In the genomic region with DNA sequence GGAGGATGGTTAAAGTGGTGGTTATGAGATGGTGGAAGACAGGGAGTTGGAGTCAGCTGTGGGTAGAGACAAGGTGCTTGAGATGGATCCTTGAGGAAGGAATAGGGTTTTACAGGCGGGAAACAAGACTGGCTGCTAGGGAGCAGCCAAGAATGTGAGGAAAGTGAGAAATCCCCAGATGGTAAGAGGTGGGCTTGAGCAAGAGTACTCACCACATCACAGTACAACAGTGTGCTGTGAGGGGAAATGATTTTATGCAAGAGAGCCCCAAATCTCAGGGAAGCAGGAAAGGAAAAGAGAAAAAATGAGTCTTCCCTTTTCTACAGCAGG, we compare ENCODE assay signal across 12 cellular contexts. TPM values are rescaled to one million over a fixed set of nuclear protein-coding genes. Genes with fewer than 3 reads are reported as not detected.
DNase-seq lines count a peak whose midpoint lies in the region; ATAC-seq and TF ChIP-seq lines count a peak whose summit lies in the region.
"Had no signal": no experiment of that assay in that cellular context is flagged by ENCODE, and none has a peak within 500 bp of the region (broad histone marks: within the 10 kb centered on the region; RNA-seq: fewer than 3 reads in every experiment).

No MANE protein-coding gene starts in this region.

- H3K9me3 ChIP-seq in gastroesophageal sphincter = no peaks in the 10 kb centered on the region
- no peaks in the 10 kb centered on the region for H3K9me3 ChIP-seq in thyroid gland
- H3K9me3 ChIP-seq in trophoblast cell (ENCODE audit: insufficient read depth, low read depth, low read length) = no peaks in the 10 kb centered on the region
- H3K9me3 ChIP-seq: suprapubic skin had no signal

- no peak overlapping the region for H2BK120ac ChIP-seq in trophoblast cell (ENCODE audit: insufficient read depth, low read length, poor library complexity)

- peaks cover 34% of the 10 kb centered on the region for H3K36me3 Mint-ChIP-seq in activated naive CD4-positive, alpha-beta T cell treated with anti-CD3 and anti-CD28 coated beads, Interleukin-2, amount 10 ng/mL, durations not matched to agents 7 days and 5 days
- H3K36me3 Mint-ChIP-seq in activated naive CD4-positive, alpha-beta T cell treated with anti-CD3 and anti-CD28 coated beads, Interleukin-2, amount 50 U/mL, for 72 hours = peaks cover 16 to 30% of the 10 kb centered on the region in 2 donors

- H2AK5ac ChIP-seq in trophoblast cell (ENCODE audit: low read length) = no peak overlapping the region

- no peak for TF ChIP-seq EP300 in gastroesophageal sphincter (IDR thresholded peaks at IDR 0.05)

- TF ChIP-seq POLR2A in gastroesophageal sphincter (IDR thresholded peaks at IDR 0.05) (no peak), thyroid gland (IDR thresholded peaks at IDR 0.05) (no peak)

- no peak overlapping the region for H4K91ac ChIP-seq in trophoblast cell (ENCODE audit: low read depth, low read length)

- no peak for ATAC-seq in activated naive CD4-positive, alpha-beta T cell treated with anti-CD3 and anti-CD28 coated beads, Interleukin-2, amount 50 U/mL, for 72 hours
- ATAC-seq in gastroesophageal sphincter (no peak), HG03196 (IDR thresholded peaks at IDR 0.05; ENCODE audit: unreplicated experiment) (no peak)

- H4K8ac ChIP-seq in trophoblast cell (ENCODE audit: low read depth, low read length) = no peak overlapping the region

- peaks cover 0 to 98% (median 45%) of the 10 kb centered on the region in 3 donors for H3K4me1 ChIP-seq in gastroesophageal sphincter
- peaks cover 24 to 50% of the 10 kb centered on the region in 2 donors for H3K4me1 ChIP-seq in thyroid gland
- H3K4me1 ChIP-seq in trophoblast cell (ENCODE audit: control insufficient read depth in 1 of 2, insufficient read depth in 2 of 2, low read length in 2 of 2) = peaks cover 7 to 9% of the 10 kb centered on the region in 2 experiments

- H3K9me3 Mint-ChIP-seq in activated naive CD4-positive, alpha-beta T cell treated with anti-CD3 and anti-CD28 coated beads, Interleukin-2, amount 10 ng/mL, durations not matched to agents 7 days and 5 days = no peaks in the 10 kb centered on the region
- H3K9me3 Mint-ChIP-seq in activated naive CD4-positive, alpha-beta T cell treated with anti-CD3 and anti-CD28 coated beads, Interleukin-2, amount 50 U/mL, for 72 hours = no peaks in the 10 kb centered on the region

- H3K4me3 ChIP-seq in gastroesophageal sphincter = no peak overlapping the region
- H3K4me3 ChIP-seq in thyroid gland (replicated peaks in 1 of 3) = no peak overlapping the region
- no peak overlapping the region for H3K4me3 ChIP-seq in trophoblast cell (ENCODE audit: low read depth, low read length)
- H3K4me3 ChIP-seq: suprapubic skin had no signal

- no peak overlapping the region for H3K4ac ChIP-seq in trophoblast cell (ENCODE audit: low read depth, low read length)

- TF ChIP-seq CTCF in gastroesophageal sphincter (IDR thresholded peaks at IDR 0.05) = no peak
- TF ChIP-seq CTCF in thyroid gland (IDR thresholded peaks at IDR 0.05) = no peak

- no peak overlapping the region for H3K9ac ChIP-seq in trophoblast cell (ENCODE audit: low read length)

- H3K18ac ChIP-seq in trophoblast cell (ENCODE audit: low read length) = no peak overlapping the region

- no peak overlapping the region for H3K4me2 ChIP-seq in trophoblast cell (ENCODE audit: low read length)

- no peaks in the 10 kb centered on the region for H3K27me3 Mint-ChIP-seq in activated naive CD4-positive, alpha-beta T cell treated with anti-CD3 and anti-CD28 coated beads, Interleukin-2, amount 10 ng/mL, durations not matched to agents 7 days and 5 days

- peaks cover 71% of the 10 kb centered on the region for H3K4me1 Mint-ChIP-seq in activated naive CD4-positive, alpha-beta T cell treated with anti-CD3 and anti-CD28 coated beads, Interleukin-2, amount 10 ng/mL, durations not matched to agents 7 days and 5 days

- intact Hi-C loops in thyroid gland (cut with DNase I) = no loop called here

- no peak overlapping the region for H2AFZ ChIP-seq in trophoblast cell (ENCODE audit: insufficient read depth, low read length, poor library complexity)

- peak overlapping the region; percentile 97 for H3K27ac Mint-ChIP-seq in activated naive CD4-positive, alpha-beta T cell treated with anti-CD3 and anti-CD28 coated beads, Interleukin-2, amount 10 ng/mL, durations not matched to agents 7 days and 5 days
- H3K27ac Mint-ChIP-seq in activated naive CD4-positive, alpha-beta T cell treated with anti-CD3 and anti-CD28 coated beads, Interleukin-2, amount 50 U/mL, for 72 hours = peak overlapping the region; percentile 95 to 98

- peak overlapping the region; percentile 48 for H3K4me3 Mint-ChIP-seq in activated naive CD4-positive, alpha-beta T cell treated with anti-CD3 and anti-CD28 coated beads, Interleukin-2, amount 10 ng/mL, durations not matched to agents 7 days and 5 days

- no peak overlapping the region for H3K14ac ChIP-seq in trophoblast cell (ENCODE audit: low read length)

- H2BK5ac ChIP-seq in trophoblast cell (ENCODE audit: low read depth, low read length, poor library complexity) = no peak overlapping the region

- no peaks in the 10 kb centered on the region for H3K27me3 ChIP-seq in gastroesophageal sphincter
- H3K27me3 ChIP-seq in thyroid gland = no peaks in the 10 kb centered on the region
- H3K27me3 ChIP-seq in trophoblast cell (ENCODE audit: insufficient read depth, low read length) = no peaks in the 10 kb centered on the region
- H3K27me3 ChIP-seq: suprapubic skin had no signal

- peaks cover 8% of the 10 kb centered on the region for H3K79me2 ChIP-seq in trophoblast cell (ENCODE audit: control insufficient read depth, insufficient read depth, low read length, poor library complexity)

- H3K79me1 ChIP-seq in trophoblast cell (ENCODE audit: low read length) = peaks cover 8% of the 10 kb centered on the region

- no peak overlapping the region for H4K12ac ChIP-seq in trophoblast cell (ENCODE audit: low read depth, low read length)

- CTCF ChIA-PET in activated naive CD4-positive, alpha-beta T cell treated with anti-CD3 and anti-CD28 coated beads, Interleukin-2, amount 10 ng/mL, durations not matched to agents 7 days and 5 days (lab: Charles Lee) = interaction anchor here (1.6 to 2.5 kb wide), 3 partner anchors 63 to 178 kb away, joined by 7 to 8 read pairs (median 7); a partner anchor contains a TSS

- no peak overlapping the region for H2BK12ac ChIP-seq in trophoblast cell (ENCODE audit: low read length)

- H3K23ac ChIP-seq in trophoblast cell (ENCODE audit: low read length) = no peak overlapping the region

- H3K27ac ChIP-seq in gastroesophageal sphincter = peak overlapping the region in 3 of 4 donors; percentile 71 to 96 (median 91)
- peak overlapping the region in 2 of 3 donors; percentile 21 to 75 for H3K27ac ChIP-seq in thyroid gland
- H3K27ac ChIP-seq in trophoblast cell (ENCODE audit: low read depth, low read length) = no peak overlapping the region
- H3K27ac ChIP-seq: HL-60 had no signal

- H3K36me3 ChIP-seq in gastroesophageal sphincter (peaks cover 0 to 48% of the 10 kb centered on the region in 2 donors), thyroid gland (peaks cover 23 to 26% of the 10 kb centered on the region in 2 donors), trophoblast cell (ENCODE audit: control insufficient read depth in 1 of 2, insufficient read depth in 2 of 2, low read length in 2 of 2) (peaks cover 52 to 57% of the 10 kb centered on the region in 2 experiments)

- DNase-seq in activated naive CD4-positive, alpha-beta T cell treated with anti-CD3 and anti-CD28 coated beads, Interleukin-2, amount 10 ng/mL, durations not matched to agents 7 days and 5 days = no peak
- no peak for DNase-seq in activated naive CD4-positive, alpha-beta T cell treated with anti-CD3 and anti-CD28 coated beads, Interleukin-2, amount 50 U/mL, for 16 hours
- DNase-seq in activated naive CD4-positive, alpha-beta T cell treated with anti-CD3 and anti-CD28 coated beads, Interleukin-2, amount 50 U/mL, for 72 hours (ENCODE audit: low spot score in 2 of 2) = no peak
- no peak for DNase-seq in thyroid gland
- no peak for DNase-seq in kidney tubule cell (ENCODE audit: low spot score)
- no peak for DNase-seq in trophoblast cell
- DNase-seq: stimulated activated CD4-positive, alpha-beta T cell treated with anti-CD3 and anti-CD28 coated beads, Interleukin-1b, Interleukin-23, amount 100 ng/mL, for 48 hours had no signal

- WGBS in gastroesophageal sphincter (ENCODE audit: low coverage in 1 of 2), 2 donors = 50% methylated on average over 1 of the region's 1 CpG; no CpG with 5 or more reads in 1 of the 2 donors
- 84 to 97% methylated on average over 1 of the region's 1 CpG for WGBS in thyroid gland, 2 donors
- WGBS in trophoblast cell (ENCODE audit: extremely low coverage, insufficient coverage, insufficient read length) = no CpG with 5 or more reads among the region's 1 CpG

RNA-seq across cellular contexts. Expression of a gene that starts 7.4 kb away (rescaled TPM):
- 10 to 100 TPM; 29.9 to 73.5 TPM for total RNA-seq in activated naive CD4-positive, alpha-beta T cell treated with anti-CD3 and anti-CD28 coated beads, Interleukin-2, amount 50 U/mL, for 72 hours
- 100 to 1,000 TPM in 2 of 4 donors, 10 to 100 TPM in 2; 49.0 to 136 (median 95.2) TPM for total RNA-seq in gastroesophageal sphincter
- total RNA-seq in thyroid gland = 100 to 1,000 TPM in 1 of 4 donors, 10 to 100 TPM in 3; 53.3 to 100 (median 84.9) TPM
- 123 TPM in 2 replicates for polyA plus RNA-seq in trophoblast cell (2013)

RNA-seq across cellular contexts. Expression of a gene that starts 8.4 kb away (rescaled TPM):
- not detected for total RNA-seq in activated naive CD4-positive, alpha-beta T cell treated with anti-CD3 and anti-CD28 coated beads, Interleukin-2, amount 50 U/mL, for 72 hours
- total RNA-seq in gastroesophageal sphincter (not detected), thyroid gland (not detected)
- not detected in 2 replicates for polyA plus RNA-seq in trophoblast cell (2013)
- total RNA-seq: myocyte, suprapubic skin had no signal

RNA-seq across cellular contexts. Expression of a gene that starts 8.6 kb away (rescaled TPM):
- total RNA-seq in activated naive CD4-positive, alpha-beta T cell treated with anti-CD3 and anti-CD28 coated beads, Interleukin-2, amount 50 U/mL, for 72 hours = 100 to 1,000 TPM; 229 to 609 TPM
- total RNA-seq in gastroesophageal sphincter (100 to 1,000 TPM; 172 to 521 (median 367) TPM), thyroid gland (100 to 1,000 TPM; 344 to 666 (median 383) TPM)
- 141 and 142 TPM in 2 replicates for polyA plus RNA-seq in trophoblast cell (2013)

RNA-seq across cellular contexts. Expression of a gene that starts 16.0 kb away (rescaled TPM):
- total RNA-seq in activated naive CD4-positive, alpha-beta T cell treated with anti-CD3 and anti-CD28 coated beads, Interleukin-2, amount 50 U/mL, for 72 hours = 100 to 1,000 TPM; 320 to 609 TPM
- 10 to 100 TPM in 1 of 4 donors, 1 to 10 TPM in 3; 2.6 to 15.9 (median 7.5) TPM for total RNA-seq in gastroesophageal sphincter
- total RNA-seq in thyroid gland = 10 to 100 TPM; 21.7 to 32.3 (median 31.4) TPM
- 19.7 and 21.5 TPM in 2 replicates for polyA plus RNA-seq in trophoblast cell (2013)

RNA-seq across cellular contexts. Expression of a gene that starts 20.8 kb away (rescaled TPM):
- total RNA-seq in activated naive CD4-positive, alpha-beta T cell treated with anti-CD3 and anti-CD28 coated beads, Interleukin-2, amount 50 U/mL, for 72 hours = 100 to 1,000 TPM; 264 to 314 TPM
- total RNA-seq in gastroesophageal sphincter (10 to 100 TPM; 31.2 to 68.2 (median 43.5) TPM), thyroid gland (10 to 100 TPM; 13.0 to 25.3 (median 19.8) TPM)
- 3.6 and 3.8 TPM in 2 replicates for polyA plus RNA-seq in trophoblast cell (2013)
